24 cellular contexts compared by ENCODE assay signal in genomic region chr9:128809036-128809599, GRCh38.
"Had no signal": no experiment of that assay in that cellular context is flagged by ENCODE, and none has a peak within 500 bp of the region (broad histone marks: within the 10 kb centered on the region; RNA-seq: fewer than 3 reads in every experiment).

No MANE protein-coding gene starts in this region.

- H3K4me3 Mint-ChIP-seq: activated CD4-positive, alpha-beta T cell treated with anti-CD3 and anti-CD28 coated beads for 36 hours; activated CD8-positive, alpha-beta T cell treated with anti-CD3 and anti-CD28 coated beads for 36 hours; activated naive CD4-positive, alpha-beta T cell treated with anti-CD3 and anti-CD28 coated beads, Interleukin-2, amount 10 ng/mL, durations not matched to agents 7 days and 5 days; activated naive CD8-positive, alpha-beta T cell treated with anti-CD3 and anti-CD28 coated beads for 36 hours; activated T-cell treated with anti-CD3 and anti-CD28 coated beads, Interleukin-2, amount 50 U/mL, for 72 hours; IgD-negative memory B cell; T-cell had no signal

- H3K27me3 Mint-ChIP-seq: activated CD4-positive, alpha-beta T cell treated with anti-CD3 and anti-CD28 coated beads for 36 hours; activated CD8-positive, alpha-beta T cell treated with anti-CD3 and anti-CD28 coated beads for 36 hours; activated naive CD4-positive, alpha-beta T cell treated with anti-CD3 and anti-CD28 coated beads, Interleukin-2, amount 10 ng/mL, durations not matched to agents 7 days and 5 days; activated naive CD8-positive, alpha-beta T cell treated with anti-CD3 and anti-CD28 coated beads for 36 hours; central memory CD8-positive, alpha-beta T cell; IgD-negative memory B cell; T-cell had no signal

- DNase-seq: activated CD4-positive, alpha-beta T cell treated with anti-CD3 and anti-CD28 coated beads for 36 hours; activated CD8-positive, alpha-beta memory T cell treated with anti-CD3 and anti-CD28 coated beads, Interleukin-2, amount 50 U/mL, for 4 hours; activated CD8-positive, alpha-beta T cell treated with anti-CD3 and anti-CD28 coated beads for 36 hours; activated gamma-delta T cell treated with Interleukin-2 at 50 U/mL for 16 hours; activated naive CD4-positive, alpha-beta T cell treated with anti-CD3 and anti-CD28 coated beads, Interleukin-2, amount 10 ng/mL, durations not matched to agents 7 days and 5 days; activated naive CD8-positive, alpha-beta T cell treated with anti-CD3 and anti-CD28 coated beads for 36 hours; activated T-cell treated with anti-CD3 and anti-CD28 coated beads, Interleukin-2, amount 50 U/mL, for 72 hours; MG63; MV-4-11; NCI-H1092 treated with DMSO at 0.1 percent for 48 hours; NCI-H1417 treated with DMSO at 0.1 percent for 48 hours; NCI-H1694 treated with DMSO at 0.1 percent for 48 hours; NCI-H2081; NCI-H446; NCI-H524; PC-3; T-cell; T-helper 2 cell; WERI-Rb-1 had no signal

- H3K36me3 Mint-ChIP-seq: IgD-negative memory B cell had no signal

- H3K4me1 Mint-ChIP-seq: activated CD4-positive, alpha-beta T cell treated with anti-CD3 and anti-CD28 coated beads for 36 hours; activated naive CD4-positive, alpha-beta T cell treated with anti-CD3 and anti-CD28 coated beads, Interleukin-2, amount 10 ng/mL, durations not matched to agents 7 days and 5 days; activated naive CD8-positive, alpha-beta T cell treated with anti-CD3 and anti-CD28 coated beads for 36 hours; central memory CD8-positive, alpha-beta T cell; T-cell had no signal

- H3K27ac Mint-ChIP-seq: activated CD4-positive, alpha-beta T cell treated with anti-CD3 and anti-CD28 coated beads for 36 hours; activated T-helper 2 cell treated with anti-CD3 and anti-CD28 coated beads, Interferon-gamma antibody, Interleukin-2, Interleukin-4, amounts not matched to agents 10 μg/mL and 5 μg/mL and 100 μg/mL, durations not matched to agents 14 hours and 24 hours and 36 hours; IgD-negative memory B cell had no signal

- H3K9me3 Mint-ChIP-seq: activated CD8-positive, alpha-beta T cell treated with anti-CD3 and anti-CD28 coated beads for 36 hours; activated naive CD4-positive, alpha-beta T cell treated with anti-CD3 and anti-CD28 coated beads, Interleukin-2, amount 10 ng/mL, durations not matched to agents 7 days and 5 days; activated naive CD8-positive, alpha-beta T cell treated with anti-CD3 and anti-CD28 coated beads for 36 hours; activated T-cell treated with anti-CD3 and anti-CD28 coated beads, Interleukin-2, amount 50 U/mL, for 72 hours; activated T-helper 2 cell treated with anti-CD3 and anti-CD28 coated beads, Interferon-gamma antibody, Interleukin-2, Interleukin-4, amounts not matched to agents 10 μg/mL and 5 μg/mL and 100 μg/mL, durations not matched to agents 14 hours and 24 hours and 36 hours; central memory CD8-positive, alpha-beta T cell; IgD-negative memory B cell; T-cell had no signal

- ATAC-seq: activated CD4-positive, alpha-beta T cell treated with anti-CD3 and anti-CD28 coated beads for 36 hours; activated CD8-positive, alpha-beta T cell treated with anti-CD3 and anti-CD28 coated beads for 36 hours; activated T-cell treated with anti-CD3 and anti-CD28 coated beads, Interleukin-2, amount 50 U/mL, for 72 hours; PC-3 had no signal

- H3K27ac ChIP-seq: breast epithelium, SK-N-MC, WERI-Rb-1 had no signal
